8 cellular contexts compared by ENCODE assay signal in the genomic region with DNA sequence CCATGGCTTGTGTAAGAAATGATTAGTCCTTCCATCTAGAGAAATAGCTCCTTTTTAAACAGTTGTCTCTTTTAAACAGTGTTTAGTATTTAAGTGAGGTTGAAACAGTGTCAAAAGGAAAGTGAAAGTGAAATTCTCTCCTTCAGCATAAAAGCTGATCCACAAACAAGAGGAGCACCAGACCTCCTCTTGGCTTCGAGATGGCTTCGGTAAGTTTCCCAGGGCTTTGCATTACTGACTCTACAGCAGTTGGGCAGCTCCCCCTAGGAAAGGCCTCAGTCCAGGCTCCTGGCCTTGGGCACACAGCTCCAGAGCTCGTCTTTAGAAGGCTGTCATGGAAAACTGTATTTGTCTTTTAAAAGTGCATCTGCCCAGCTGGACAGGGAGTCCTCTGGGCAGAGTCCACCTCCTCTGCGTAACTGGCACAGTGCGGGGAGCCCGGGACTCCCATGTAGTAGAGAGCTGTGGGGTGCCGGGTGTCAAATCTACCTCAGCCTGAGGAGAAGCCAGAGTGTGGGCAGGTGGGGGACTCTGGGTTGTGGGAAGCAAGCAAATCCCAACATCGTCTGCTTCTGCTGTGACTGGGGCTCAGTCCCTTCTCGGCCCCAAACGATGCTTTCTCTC. TPM values are rescaled to one million over a fixed set of nuclear protein-coding genes. Genes with fewer than 3 reads are reported as not detected.
DNase-seq lines count a peak whose midpoint lies in the region; TF ChIP-seq lines count a peak whose summit lies in the region.

A gene with protein sequence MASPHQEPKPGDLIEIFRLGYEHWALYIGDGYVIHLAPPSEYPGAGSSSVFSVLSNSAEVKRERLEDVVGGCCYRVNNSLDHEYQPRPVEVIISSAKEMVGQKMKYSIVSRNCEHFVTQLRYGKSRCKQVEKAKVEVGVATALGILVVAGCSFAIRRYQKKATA (plus strand): TSS at position 140 of the 624 bp plus-strand sequence. CDS start 61 bp downstream, at position 201.

- H3K27ac Mint-ChIP-seq in T-helper 1 cell treated with Interleukin-12 subunit alpha and Interleukin-12 subunit beta and Interleukin-4 antibody, amounts not matched to agents 30 μg/mL and 1 μg/mL, for 36 hours, result peak within 1 kb of the TSS; percentile 96

- H2BK120ac ChIP-seq in mesendoderm (ENCODE audit: low read depth, low read length), result no peak within 1 kb of the TSS

- H3K4me1 ChIP-seq in mesendoderm (ENCODE audit: control insufficient read depth, low read depth, low read length) (peaks cover 5% of the 10 kb centered on the region), suprapubic skin (peaks cover 37% of the 10 kb centered on the region)

- H3K9ac ChIP-seq in mesendoderm (ENCODE audit: low read length), result no peak within 1 kb of the TSS

- peak; percentile 36 for DNase-seq in H7
- DNase-seq in dorsolateral prefrontal cortex, result peak in 7 of 10 donors; percentile 42 to 66 (median 60)
- DNase-seq in mesendoderm, result no peak
- DNase-seq in suprapubic skin (ENCODE audit: low spot score in 2 of 2), result no peak
- DNase-seq in NCI-H1436 treated with DMSO at 0.1 percent for 48 hours (lab: John Stamatoyannopoulos, UW), result no peak
- DNase-seq in kidney glomerular epithelial cell (lab: John Stamatoyannopoulos, UW), result no peak

- H3K4ac ChIP-seq in mesendoderm (ENCODE audit: low read depth, low read length), result no peak within 1 kb of the TSS

- H3K18ac ChIP-seq in mesendoderm (ENCODE audit: low read length), result no peak within 1 kb of the TSS

- no peaks in the 10 kb centered on the region for H3K27me3 Mint-ChIP-seq in T-helper 1 cell treated with Interleukin-12 subunit alpha and Interleukin-12 subunit beta and Interleukin-4 antibody, amounts not matched to agents 30 μg/mL and 1 μg/mL, for 36 hours (ENCODE audit: low read depth)

- H3K27ac ChIP-seq in C4-2B (peak within 1 kb of the TSS; percentile 46), dorsolateral prefrontal cortex (peak within 1 kb of the TSS; percentile 89 to 100 (median 98)), mesendoderm (ENCODE audit: low read depth, low read length) (no peak within 1 kb of the TSS), suprapubic skin (peak within 1 kb of the TSS; percentile 80)

- no peak within 1 kb of the TSS for H3K23ac ChIP-seq in mesendoderm (ENCODE audit: low read length)

- no peak for TF ChIP-seq EP300 in suprapubic skin (IDR thresholded peaks at IDR 0.05)

- intact Hi-C loops in dorsolateral prefrontal cortex (cut with DNase I), result loop anchor here (2.0 to 5.0 kb wide), 3 partner anchors 26 to 76 kb away; a partner anchor contains a TSS

- H3K56ac ChIP-seq in mesendoderm (ENCODE audit: low read length), result peak within 1 kb of the TSS; percentile 35

- H3K27me3 ChIP-seq in H7 (ENCODE audit: control insufficient read depth, insufficient read depth, low read length) (no peaks in the 10 kb centered on the region), dorsolateral prefrontal cortex (no peaks in the 10 kb centered on the region), mesendoderm (ENCODE audit: insufficient read depth, low read length, poor library complexity) (no peaks in the 10 kb centered on the region), suprapubic skin (no peaks in the 10 kb centered on the region)

- no peak within 1 kb of the TSS for H2BK5ac ChIP-seq in mesendoderm (ENCODE audit: low read length)

- H3K36me3 Mint-ChIP-seq in T-helper 1 cell treated with Interleukin-12 subunit alpha and Interleukin-12 subunit beta and Interleukin-4 antibody, amounts not matched to agents 30 μg/mL and 1 μg/mL, for 36 hours (ENCODE audit: low read depth), result peaks cover 5% of the 10 kb centered on the region

- peak within 1 kb of the TSS; percentile 87 for H3K4me3 Mint-ChIP-seq in T-helper 1 cell treated with Interleukin-12 subunit alpha and Interleukin-12 subunit beta and Interleukin-4 antibody, amounts not matched to agents 30 μg/mL and 1 μg/mL, for 36 hours

- no peak within 1 kb of the TSS for H4K5ac ChIP-seq in mesendoderm (ENCODE audit: low read length)

- H2BK15ac ChIP-seq in mesendoderm (replicated peaks; ENCODE audit: low read depth), result no peak within 1 kb of the TSS

- no peak within 1 kb of the TSS for H2AK5ac ChIP-seq in mesendoderm (ENCODE audit: low read length)

- H3K79me2 ChIP-seq in mesendoderm (ENCODE audit: control insufficient read depth, insufficient read depth, low read length), result no peaks in the 10 kb centered on the region

- H3K9me3 Mint-ChIP-seq in T-helper 1 cell treated with Interleukin-12 subunit alpha and Interleukin-12 subunit beta and Interleukin-4 antibody, amounts not matched to agents 30 μg/mL and 1 μg/mL, for 36 hours, result no peaks in the 10 kb centered on the region

- no peaks in the 10 kb centered on the region for H3K9me3 ChIP-seq in suprapubic skin

- H3K4me2 ChIP-seq in mesendoderm (ENCODE audit: low read length), result no peak within 1 kb of the TSS

- no peak for TF ChIP-seq POLR2A in suprapubic skin (IDR thresholded peaks at IDR 0.05)

- WGBS in mesendoderm (ENCODE audit: extremely low coverage, insufficient coverage, low lambda C conversion rate), result no CpG with 5 or more reads among the region's 10 CpGs
- WGBS in suprapubic skin, result 17% methylated on average over 10 of the region's 10 CpGs

- H3K4me3 ChIP-seq in H7 (ENCODE audit: insufficient read depth, low read depth, low read length) (no peak within 1 kb of the TSS), dorsolateral prefrontal cortex (peak within 1 kb of the TSS; percentile 30 to 70 (median 52)), mesendoderm (ENCODE audit: low read length) (no peak within 1 kb of the TSS), suprapubic skin (peak within 1 kb of the TSS; percentile 49)

- peaks cover 73% of the 10 kb centered on the region for H3K4me1 Mint-ChIP-seq in T-helper 1 cell treated with Interleukin-12 subunit alpha and Interleukin-12 subunit beta and Interleukin-4 antibody, amounts not matched to agents 30 μg/mL and 1 μg/mL, for 36 hours (ENCODE audit: low read depth)

- H3K36me3 ChIP-seq in H7 (replicated peaks; ENCODE audit: control insufficient read depth, insufficient read depth, low read length) (no peaks in the 10 kb centered on the region), mesendoderm (ENCODE audit: control insufficient read depth, insufficient read depth, low read length) (no peaks in the 10 kb centered on the region), suprapubic skin (no peaks in the 10 kb centered on the region)

- no peak for TF ChIP-seq CTCF in C4-2B (conservative IDR thresholded peaks at IDR 0.05)
- peak in 25 of 56 donors; percentile 10 to 43 (median 27) for TF ChIP-seq CTCF in dorsolateral prefrontal cortex (IDR thresholded peaks at IDR 0.05 in 54 of 56, conservative IDR thresholded peaks at IDR 0.05 in 2 of 56; ENCODE audit: low read depth in 1 of 56, partially characterized antibody in 56 of 56)
- TF ChIP-seq CTCF in suprapubic skin (IDR thresholded peaks at IDR 0.05), result no peak

- no peaks in the 10 kb centered on the region for H3K79me1 ChIP-seq in mesendoderm (ENCODE audit: low read length)

- no peak within 1 kb of the TSS for H4K8ac ChIP-seq in mesendoderm (ENCODE audit: low read depth, low read length)

RNA-seq across cellular contexts. Expression of the gene that starts here (rescaled TPM):
- 1.1 and 4.1 TPM in 2 replicates for total RNA-seq in H7 (2014; rRNA removed; shearing (Covaris generic))
- total RNA-seq in dorsolateral prefrontal cortex (100 to 1,000 TPM in 2 of 120 experiments, 10 to 100 TPM in 118; 11.2 to 117 (median 25.4) TPM), suprapubic skin (10 to 100 TPM in 1 of 4 donors, 1 to 10 TPM in 2, not detected in 1; 3.3 to 14.1 (median 4.6) TPM)
- 0.39 TPM for polyA plus RNA-seq in mesendoderm (2013, experiment 1 of 2)
- polyA plus RNA-seq in mesendoderm (2013, experiment 2 of 2), result 0.38 TPM

Comparison
In these comparisons a context has a peak if more than half of its experiments do, and no peak if none do; other contexts are left out.
1. DNase-seq: peak in H7 (single experiment) and dorsolateral prefrontal cortex (7 of 10); none in mesendoderm (single experiment), suprapubic skin (0 of 2), NCI-H1436 treated with DMSO at 0.1 percent for 48 hours (single experiment) and kidney glomerular epithelial cell (single experiment).
2. H3K4me3 ChIP-seq: peak in dorsolateral prefrontal cortex (59 of 59) and suprapubic skin (single experiment); none in H7 (single experiment) and mesendoderm (single experiment).